ENCODE assay signal across 11 cellular contexts in genomic region chr1:158017800-158018595, GRCh38. TPM values are rescaled to one million over a fixed set of nuclear protein-coding genes. Genes with fewer than 3 reads are reported as not detected.
DNase-seq lines count a peak whose midpoint lies in the region; ATAC-seq and TF ChIP-seq lines count a peak whose summit lies in the region.
"Had no signal": no experiment of that assay in that cellular context is flagged by ENCODE, and none has a peak within 500 bp of the region (broad histone marks: within the 10 kb centered on the region; RNA-seq: fewer than 3 reads in every experiment).

No MANE protein-coding gene starts in this region.

- peak overlapping the region; percentile 95 for H2BK120ac ChIP-seq in trophoblast cell (ENCODE audit: insufficient read depth, low read length, poor library complexity)

- peak overlapping the region; percentile 76 for H3K18ac ChIP-seq in trophoblast cell (ENCODE audit: low read length)

- DNase-seq in A673 (ENCODE audit: low spot score): no peak
- DNase-seq in RWPE1 (ENCODE audit: low spot score): no peak
- DNase-seq in fibroblast of pulmonary artery (ENCODE audit: low read depth): peak; percentile 50
- no peak for DNase-seq in trophoblast cell
- DNase-seq in NCI-H69 (lab: John Stamatoyannopoulos, UW): no peak
- DNase-seq in activated CD8-positive, alpha-beta memory T cell treated with anti-CD3 and anti-CD28 coated beads for 24 hours: no peak
- DNase-seq in NCI-H1092 treated with DMSO at 0.1 percent for 48 hours (lab: John Stamatoyannopoulos, UW): no peak
- DNase-seq: NCI-H345, SW 1271 had no signal

- peak overlapping the region; percentile 83 for H3K27ac ChIP-seq in A673 (ENCODE audit: low read depth, low read length, poor library complexity, severe bottlenecking)
- H3K27ac ChIP-seq in RWPE1: peak overlapping the region; percentile 97
- H3K27ac ChIP-seq in trophoblast cell (ENCODE audit: low read depth, low read length): peak overlapping the region; percentile 94

- TF ChIP-seq CTCF in A673 (conservative IDR thresholded peaks at IDR 0.05; ENCODE audit: low read depth, low read length) (no peak), RWPE1 (conservative IDR thresholded peaks at IDR 0.05; ENCODE audit: low read depth) (no peak), fibroblast of pulmonary artery (IDR thresholded peaks at IDR 0.05; ENCODE audit: low read length, missing control alignments) (no peak)

- no peak overlapping the region for H3K4me3 ChIP-seq in A673 (ENCODE audit: low read depth, low read length, poor library complexity, severe bottlenecking)
- H3K4me3 ChIP-seq in fibroblast of pulmonary artery (replicated peaks; ENCODE audit: low read depth, low read length): no peak overlapping the region
- H3K4me3 ChIP-seq in trophoblast cell (ENCODE audit: low read depth, low read length): no peak overlapping the region
- H3K4me3 ChIP-seq: K562 had no signal

- BruUV-seq in A673 (replicated peaks; lab: Mats Ljungman, UMichigan): no TSS peak

- no peak overlapping the region for H3K23ac ChIP-seq in trophoblast cell (ENCODE audit: low read length)

- H4K12ac ChIP-seq in trophoblast cell (ENCODE audit: low read depth, low read length): no peak overlapping the region

- H3K79me2 ChIP-seq in trophoblast cell (ENCODE audit: control insufficient read depth, insufficient read depth, low read length, poor library complexity): peaks cover 11% of the 10 kb centered on the region

- peak overlapping the region; percentile 69 for H3K4ac ChIP-seq in trophoblast cell (ENCODE audit: low read depth, low read length)

- peaks cover 29% of the 10 kb centered on the region for H3K79me1 ChIP-seq in trophoblast cell (ENCODE audit: low read length)

- H2AFZ ChIP-seq in trophoblast cell (ENCODE audit: insufficient read depth, low read length, poor library complexity): peak overlapping the region; percentile 13

- H3K9ac ChIP-seq in trophoblast cell (ENCODE audit: low read length): peak overlapping the region; percentile 28

- intact Hi-C loops in A673 (cut with micrococcal nuclease; ENCODE audit: unreplicated experiment): no loop called here

- H3K36me3 ChIP-seq in A673 (ENCODE audit: insufficient read depth, low read length, poor library complexity, severe bottlenecking): peaks cover 10% of the 10 kb centered on the region
- peaks cover 3 to 6% of the 10 kb centered on the region in 2 experiments for H3K36me3 ChIP-seq in trophoblast cell (ENCODE audit: control insufficient read depth in 1 of 2, insufficient read depth in 2 of 2, low read length in 2 of 2)

- H3K9me3 ChIP-seq in A673 (ENCODE audit: low read depth, low read length, poor library complexity, severe bottlenecking): no peaks in the 10 kb centered on the region
- no peaks in the 10 kb centered on the region for H3K9me3 ChIP-seq in trophoblast cell (ENCODE audit: insufficient read depth, low read depth, low read length)

- H3K4me1 ChIP-seq in A673 (ENCODE audit: insufficient read depth, low read length, poor library complexity, severe bottlenecking): peaks cover 98% of the 10 kb centered on the region
- H3K4me1 ChIP-seq in trophoblast cell (ENCODE audit: control insufficient read depth in 1 of 2, insufficient read depth in 2 of 2, low read length in 2 of 2): peaks cover 31 to 48% of the 10 kb centered on the region in 2 experiments

- peak overlapping the region; percentile 93 for H2BK12ac ChIP-seq in trophoblast cell (ENCODE audit: low read length)

- POLR2A ChIA-PET in A673 (lab: Charles Lee; ENCODE audit: low non-redundant PET) (no interaction called here), RWPE1 (lab: Yijun Ruan, JAX; ENCODE audit: low non-redundant PET) (no interaction called here)

- peak overlapping the region; percentile 85 for H4K91ac ChIP-seq in trophoblast cell (ENCODE audit: low read depth, low read length)

- H2BK5ac ChIP-seq in trophoblast cell (ENCODE audit: low read depth, low read length, poor library complexity): peak overlapping the region; percentile 94

- ATAC-seq in HG02588 (IDR thresholded peaks at IDR 0.05; ENCODE audit: unreplicated experiment): no peak
- ATAC-seq: K562 had no signal

- H3K4me2 ChIP-seq in trophoblast cell (ENCODE audit: low read length): no peak overlapping the region

- H4K8ac ChIP-seq in trophoblast cell (ENCODE audit: low read depth, low read length): peak overlapping the region; percentile 74

- peak overlapping the region; percentile 80 for H2AK5ac ChIP-seq in trophoblast cell (ENCODE audit: low read length)

- H3K27me3 ChIP-seq in A673 (replicated peaks; ENCODE audit: insufficient read depth, low read depth, low read length, poor library complexity): no peaks in the 10 kb centered on the region
- H3K27me3 ChIP-seq in trophoblast cell (ENCODE audit: insufficient read depth, low read length): no peaks in the 10 kb centered on the region

- CTCF ChIA-PET in A673 (lab: Charles Lee): interaction anchor here (0.6 to 1.2 kb wide), 2 partner anchors 22 to 36 kb away, joined by 6 to 9 read pairs; no protein-coding TSS in a partner anchor
- CTCF ChIA-PET in RWPE1 (lab: Yijun Ruan, JAX): interaction anchor here (0.9 kb wide), 1 partner anchor 69 kb away, joined by 4 read pairs; no protein-coding TSS in a partner anchor

- WGBS in trophoblast cell (ENCODE audit: extremely low coverage, insufficient coverage, insufficient read length): no CpG with 5 or more reads among the region's 4 CpGs

- peak overlapping the region; percentile 85 for H3K14ac ChIP-seq in trophoblast cell (ENCODE audit: low read length)

RNA-seq across cellular contexts. Expression of gene KIRREL1, which starts 24.6 kb away (rescaled TPM):
- 187 and 211 TPM in 2 replicates for total RNA-seq in A673 (2021)
- 42.1 and 42.5 TPM in 2 replicates for polyA plus RNA-seq in trophoblast cell (2013)
